8 cellular contexts compared by ENCODE assay signal in genomic region chr11:112024178-112024777, GRCh38. TPM values are rescaled to one million over a fixed set of nuclear protein-coding genes. Genes with fewer than 3 reads are reported as not detected.
DNase-seq lines count a peak whose midpoint lies in the region; ATAC-seq and TF ChIP-seq lines count a peak whose summit lies in the region.

No MANE protein-coding gene starts in this region.

- peaks cover 9% of the 10 kb centered on the region for H3K79me2 ChIP-seq in neural cell (replicated peaks; ENCODE audit: insufficient read depth, low read length)

- H3K9me3 ChIP-seq in SJCRH30 (replicated peaks) (no peaks in the 10 kb centered on the region), neural cell (ENCODE audit: low read length) (no peaks in the 10 kb centered on the region)

- TF ChIP-seq RAD21 in neural cell (conservative IDR thresholded peaks at IDR 0.05), result no peak

- H4K20me1 ChIP-seq in neural cell (ENCODE audit: insufficient read depth), result no peaks in the 10 kb centered on the region

- H3K27me3 ChIP-seq in SJCRH30, result no peaks in the 10 kb centered on the region
- no peaks in the 10 kb centered on the region for H3K27me3 ChIP-seq in neural cell (ENCODE audit: insufficient read depth, low read depth, low read length)

- intact Hi-C loops in Right ventricle myocardium superior (cut with DNase I), result no loop called here
- intact Hi-C loops in cardiac septum (cut with DNase I), result no loop called here

- H3K4me2 ChIP-seq in neural cell (ENCODE audit: low read length), result peak overlapping the region; percentile 90

- H3K36me3 ChIP-seq in SJCRH30, result peaks cover 5% of the 10 kb centered on the region; the same call in 1 of the 2 replicates
- H3K36me3 ChIP-seq in neural cell (ENCODE audit: insufficient read depth, low read length), result peaks cover 9% of the 10 kb centered on the region

- H3K9ac ChIP-seq in neural cell (ENCODE audit: low read length), result peak overlapping the region; percentile 86

- ATAC-seq in Right ventricle myocardium superior (ENCODE audit: poor library complexity) (peak; percentile 14), HG03045 (IDR thresholded peaks at IDR 0.05; ENCODE audit: unreplicated experiment) (peak; percentile 36)

- no peak for TF ChIP-seq CTCF in epithelial cell of esophagus (IDR thresholded peaks at IDR 0.05; ENCODE audit: insufficient read depth, low read depth, low read length, missing control alignments)
- no peak for TF ChIP-seq CTCF in neural cell (IDR thresholded peaks at IDR 0.05; ENCODE audit: poor library complexity, severe bottlenecking)

- H2AFZ ChIP-seq in neural cell (ENCODE audit: low read depth, low read length), result peak overlapping the region; percentile 97

- no peaks in the 10 kb centered on the region for H3K9me2 ChIP-seq in neural cell (ENCODE audit: insufficient read depth, low read length)

- H3K4me3 ChIP-seq in SJCRH30 (peak overlapping the region; percentile 86), epithelial cell of esophagus (ENCODE audit: low read length) (peak overlapping the region; percentile 93), neural cell (ENCODE audit: low read length) (peak overlapping the region; percentile 95)

- 0 out of 2 replicates have a peak, but pooled peaks cover 3% of the 10 kb centered on the region for H3K4me1 ChIP-seq in SJCRH30

- no peaks in the 10 kb centered on the region for H3F3A ChIP-seq in neural cell (ENCODE audit: insufficient read depth, low read length, poor library complexity, severe bottlenecking)

- TF ChIP-seq EP300 in neural cell (conservative IDR thresholded peaks at IDR 0.05; ENCODE audit: poor library complexity, severe bottlenecking), result no peak

- DNase-seq in Right ventricle myocardium superior (no peak), cardiac septum (ENCODE audit: low spot score) (no peak), SJCRH30 (peak in 1 of 2 experiments; percentile 2), epithelial cell of esophagus (ENCODE audit: low read depth) (no peak), cortex of kidney (lab: John Stamatoyannopoulos, UW) (no peak)
- no peak for DNase-seq in stimulated activated CD8-positive, alpha-beta memory T cell treated with anti-CD3 and anti-CD28 coated beads, Interleukin-4, amount 100 ng/mL, for 48 hours

- peak overlapping the region; percentile 90 for H3K27ac ChIP-seq in SJCRH30
- peak overlapping the region; percentile 80 for H3K27ac ChIP-seq in neural cell (ENCODE audit: low read length)

TF ChIP-seq in neural cell, 6 proteins besides CTCF, POLR2A, EP300 and RAD21:
- TF ChIP-seq REST (IDR thresholded peaks at IDR 0.05; ENCODE audit: borderline replicate concordance) (no peak), SMC3 (conservative IDR thresholded peaks at IDR 0.05; ENCODE audit: poor library complexity) (no peak), MXI1 (conservative IDR thresholded peaks at IDR 0.05; ENCODE audit: poor library complexity, severe bottlenecking) (no peak), TAF1 (IDR thresholded peaks at IDR 0.05; ENCODE audit: low read depth) (no peak), EZH2 (IDR thresholded peaks at IDR 0.05; ENCODE audit: borderline replicate concordance, insufficient read depth, low read length, poor library complexity, severe bottlenecking) (no peak), POLR2AphosphoS5 (IDR thresholded peaks at IDR 0.05) (no peak)
TF ChIP-seq in neural cell: peak in this region for 0.

RNA-seq across cellular contexts. Expression of gene DLAT, which starts 0.9 kb away (rescaled TPM):
- total RNA-seq in Right ventricle myocardium superior (154 TPM), cardiac septum (123 TPM)
- 48.4 and 52.3 TPM in 2 replicates for total RNA-seq in SJCRH30 (2014; rRNA removed; shearing (Covaris generic))
- polyA plus RNA-seq in neural cell, result 38.3 and 41.1 TPM in 2 replicates
- polyA minus RNA-seq in neural cell, result 61.4 and 64.3 TPM in 2 replicates

RNA-seq across cellular contexts. Expression of gene PIH1D2, which starts 49.5 kb away (rescaled TPM):
- total RNA-seq in Right ventricle myocardium superior, result 1.3 TPM
- 2.0 TPM for total RNA-seq in cardiac septum
- 0.99 and 1.4 TPM in 2 replicates for total RNA-seq in SJCRH30 (2014; rRNA removed; shearing (Covaris generic))
- polyA plus RNA-seq in neural cell, result 4.7 and 12.2 TPM in 2 replicates
- polyA minus RNA-seq in neural cell, result 2.8 and 5.4 TPM in 2 replicates

RNA-seq across cellular contexts. Expression of gene NKAPD1, which starts 49.8 kb away (rescaled TPM):
- 6.5 TPM for total RNA-seq in Right ventricle myocardium superior
- 9.7 TPM for total RNA-seq in cardiac septum
- 19.5 and 22.9 TPM in 2 replicates for total RNA-seq in SJCRH30 (2014; rRNA removed; shearing (Covaris generic))
- polyA plus RNA-seq in neural cell, result 37.0 and 37.7 TPM in 2 replicates
- 47.7 and 57.8 TPM in 2 replicates for polyA minus RNA-seq in neural cell
